13 cellular contexts compared by ENCODE assay signal in genomic region chr12:68630050-68630449, GRCh38. TPM values are rescaled to one million over a fixed set of nuclear protein-coding genes. Genes with fewer than 3 reads are reported as not detected.
DNase-seq lines count a peak whose midpoint lies in the region; ATAC-seq lines count a peak whose summit lies in the region.
"Had no signal": no experiment of that assay in that cellular context is flagged by ENCODE, and none has a peak within 500 bp of the region (broad histone marks: within the 10 kb centered on the region; RNA-seq: fewer than 3 reads in every experiment).

No MANE protein-coding gene starts in this region.

- no peaks in the 10 kb centered on the region for H3K27me3 Mint-ChIP-seq in activated T-cell treated with anti-CD3 and anti-CD28 coated beads, Interleukin-2, amount 50 U/mL, for 72 hours (ENCODE audit: low read depth)
- H3K27me3 Mint-ChIP-seq in T-cell = no peaks in the 10 kb centered on the region
- peaks cover 0 to 17% (median 3%) of the 10 kb centered on the region in 3 donors for H3K27me3 Mint-ChIP-seq in immature natural killer cell (ENCODE audit: low read depth in 3 of 3)
- H3K27me3 Mint-ChIP-seq in stimulated activated memory B cell treated with anti-CD40 and anti-IgM and Interleukin-4, amounts not matched to agents 10 μg/mL and 1 μg/mL and 100 μg/mL, for 72 hours = no peaks in the 10 kb centered on the region
- H3K27me3 Mint-ChIP-seq: activated CD4-positive, alpha-beta memory T cell treated with anti-CD3 and anti-CD28 coated beads, Interleukin-2, amount 10 ng/mL, durations not matched to agents 7 days and 5 days had no signal

- H3K4me3 Mint-ChIP-seq in activated T-cell treated with anti-CD3 and anti-CD28 coated beads, Interleukin-2, amount 50 U/mL, for 72 hours = peak overlapping the region in 1 of 2 donors; percentile 25
- H3K4me3 Mint-ChIP-seq in T-cell = peak overlapping the region; percentile 31 to 66 (median 35)
- peak overlapping the region; percentile 36 to 85 (median 64) for H3K4me3 Mint-ChIP-seq in immature natural killer cell
- no peak overlapping the region for H3K4me3 Mint-ChIP-seq in stimulated activated memory B cell treated with anti-CD40 and anti-IgM and Interleukin-4, amounts not matched to agents 10 μg/mL and 1 μg/mL and 100 μg/mL, for 72 hours
- H3K4me3 Mint-ChIP-seq: activated CD4-positive, alpha-beta memory T cell treated with anti-CD3 and anti-CD28 coated beads, Interleukin-2, amount 10 ng/mL, durations not matched to agents 7 days and 5 days had no signal

- peaks cover 89% of the 10 kb centered on the region for H3K4me1 Mint-ChIP-seq in activated T-cell treated with anti-CD3 and anti-CD28 coated beads, Interleukin-2, amount 50 U/mL, for 72 hours (ENCODE audit: low read depth)
- H3K4me1 Mint-ChIP-seq in T-cell (peaks cover 84 to 91% (median 89%) of the 10 kb centered on the region in 3 donors), immature natural killer cell (peaks cover 95 to 98% of the 10 kb centered on the region in 2 donors)
- peaks cover 76% of the 10 kb centered on the region for H3K4me1 Mint-ChIP-seq in stimulated activated memory B cell treated with anti-CD40 and anti-IgM and Interleukin-4, amounts not matched to agents 10 μg/mL and 1 μg/mL and 100 μg/mL, for 72 hours

- DNase-seq in activated T-cell treated with anti-CD3 and anti-CD28 coated beads, Interleukin-2, amount 50 U/mL, for 72 hours = no peak
- DNase-seq in activated T-cell treated with anti-CD3 and anti-CD28 coated beads, Interleukin-2, amount 50 U/mL, for 48 hours = no peak
- DNase-seq in T-cell (no peak), immature natural killer cell (no peak), EL (no peak), posterior cingulate gyrus (no peak), DMS79 treated with DMSO at 0.1 percent for 48 hours (lab: John Stamatoyannopoulos, UW) (no peak)
- DNase-seq: activated CD4-positive, alpha-beta memory T cell treated with anti-CD3 and anti-CD28 coated beads, Interleukin-2, amount 10 ng/mL, durations not matched to agents 7 days and 5 days; IMR-90; NCI-H187 treated with DMSO at 0.1 percent for 48 hours; NK-92 treated with Interleukin-12 subunit alpha and Interleukin-12 subunit beta, amount 100 ng/mL, for 24 hours; stimulated activated CD4-positive, alpha-beta T cell treated with anti-CD3 and anti-CD28 coated beads, Interleukin-12 subunit alpha, Interleukin-12 subunit beta, amount 100 ng/mL, for 4 hours had no signal

- peaks cover 0 to 3% of the 10 kb centered on the region in 2 donors for H3K9me3 Mint-ChIP-seq in activated T-cell treated with anti-CD3 and anti-CD28 coated beads, Interleukin-2, amount 50 U/mL, for 72 hours
- H3K9me3 Mint-ChIP-seq in T-cell (peaks cover 0 to 15% (median 3%) of the 10 kb centered on the region in 3 donors), immature natural killer cell (peaks cover 0 to 1% (median 0%) of the 10 kb centered on the region in 6 donors)
- H3K9me3 Mint-ChIP-seq in stimulated activated memory B cell treated with anti-CD40 and anti-IgM and Interleukin-4, amounts not matched to agents 10 μg/mL and 1 μg/mL and 100 μg/mL, for 72 hours = no peaks in the 10 kb centered on the region

- intact Hi-C loops in posterior cingulate gyrus (cut with DNase I) = no loop called here

- CTCF ChIA-PET in T-cell (lab: Charles Lee) = interaction anchor here in 1 of 2 donors (0.6 to 1.5 kb wide), 3 partner anchors 11 to 270 kb away, joined by 3 read pairs; no protein-coding TSS in a partner anchor

- peaks cover 18 to 29% of the 10 kb centered on the region in 2 donors for H3K36me3 Mint-ChIP-seq in activated T-cell treated with anti-CD3 and anti-CD28 coated beads, Interleukin-2, amount 50 U/mL, for 72 hours (ENCODE audit: insufficient read depth in 2 of 2)
- peaks cover 46% of the 10 kb centered on the region for H3K36me3 Mint-ChIP-seq in T-cell
- H3K36me3 Mint-ChIP-seq in immature natural killer cell = peaks cover 19 to 42% (median 42%) of the 10 kb centered on the region in 3 donors
- H3K36me3 Mint-ChIP-seq in stimulated activated memory B cell treated with anti-CD40 and anti-IgM and Interleukin-4, amounts not matched to agents 10 μg/mL and 1 μg/mL and 100 μg/mL, for 72 hours = peaks cover 38% of the 10 kb centered on the region

- peak in 1 of 2 donors; percentile 10 for ATAC-seq in activated T-cell treated with anti-CD3 and anti-CD28 coated beads, Interleukin-2, amount 50 U/mL, for 72 hours (replicated peaks in 1 of 2)
- peak; percentile 16 to 42 (median 23) for ATAC-seq in T-cell (replicated peaks in 1 of 4)
- no peak for ATAC-seq in stimulated activated memory B cell treated with anti-CD40 and anti-IgM and Interleukin-4, amounts not matched to agents 10 μg/mL and 1 μg/mL and 100 μg/mL, for 72 hours

- peak overlapping the region; percentile 5 for H3K27ac Mint-ChIP-seq in activated T-cell treated with anti-CD3 and anti-CD28 coated beads, Interleukin-2, amount 50 U/mL, for 72 hours
- H3K27ac Mint-ChIP-seq in T-cell = peak overlapping the region; percentile 73
- peak overlapping the region; percentile 79 to 92 (median 87) for H3K27ac Mint-ChIP-seq in immature natural killer cell
- peak overlapping the region; percentile 40 for H3K27ac Mint-ChIP-seq in stimulated activated memory B cell treated with anti-CD40 and anti-IgM and Interleukin-4, amounts not matched to agents 10 μg/mL and 1 μg/mL and 100 μg/mL, for 72 hours
- H3K27ac Mint-ChIP-seq: activated CD4-positive, alpha-beta memory T cell treated with anti-CD3 and anti-CD28 coated beads, Interleukin-2, amount 10 ng/mL, durations not matched to agents 7 days and 5 days had no signal

- POLR2A ChIA-PET in T-cell (lab: Charles Lee) = interaction anchor here (0.5 to 1.2 kb wide), 6 partner anchors 9 to 41 kb away, joined by 3 to 8 read pairs (median 4); no protein-coding TSS in a partner anchor

RNA-seq across cellular contexts. Expression of gene RAP1B, which starts 19.4 kb away (rescaled TPM):
- 100 to 1,000 TPM; 162 to 209 TPM for total RNA-seq in activated T-cell treated with anti-CD3 and anti-CD28 coated beads, Interleukin-2, amount 50 U/mL, for 72 hours
- 100 to 1,000 TPM; 163 to 290 (median 170) TPM for total RNA-seq in T-cell
- 1,000 to 10,000 TPM; 1,248 to 1,847 (median 1,256) TPM for polyA plus RNA-seq in immature natural killer cell

RNA-seq across cellular contexts. Expression of gene NUP107, which starts 56.7 kb away (rescaled TPM):
- total RNA-seq in activated T-cell treated with anti-CD3 and anti-CD28 coated beads, Interleukin-2, amount 50 U/mL, for 72 hours = 100 to 1,000 TPM; 100 to 108 TPM
- 10 to 100 TPM; 38.4 to 67.5 (median 50.7) TPM for total RNA-seq in T-cell
- 10 to 100 TPM; 24.9 to 48.8 (median 42.3) TPM for polyA plus RNA-seq in immature natural killer cell

Comparison
In these comparisons a context has a peak if more than half of its experiments do, and no peak if none do; other contexts are left out.
1. H3K27ac Mint-ChIP-seq: peak in every context shown above with its lines; median percentile 87 in immature natural killer cell; 73 in T-cell; 40 in stimulated activated memory B cell treated with anti-CD40 and anti-IgM and Interleukin-4, amounts not matched to agents 10 μg/mL and 1 μg/mL and 100 μg/mL, for 72 hours; 5 in activated T-cell treated with anti-CD3 and anti-CD28 coated beads, Interleukin-2, amount 50 U/mL, for 72 hours.